In genomic region chr3:196207159-196207832, GRCh38 we compare ENCODE assay signal across 2 cellular contexts.
TF ChIP-seq lines count a peak whose summit lies in the region.

No MANE protein-coding gene starts in this region.

TF ChIP-seq in IMR-90, 13 proteins besides CTCF, POLR2A, EP300 and RAD21:
- no peak for TF ChIP-seq USF2 (IDR thresholded peaks at IDR 0.05; ENCODE audit: low read depth, low read length)
TF ChIP-seq in IMR-90: peak in this region for 0.

TF ChIP-seq in HepG2, 621 proteins besides CTCF, POLR2A, EP300 and RAD21:
- TF ChIP-seq DDIT3 (CRISPR knock-in tag; IDR thresholded peaks at IDR 0.05): no peak
- peak; percentile 70 for TF ChIP-seq ZKSCAN1 (IDR thresholded peaks at IDR 0.05; ENCODE audit: low read length)
- TF ChIP-seq SP5 (CRISPR knock-in tag; IDR thresholded peaks at IDR 0.05; ENCODE audit: borderline replicate concordance, low read depth): no peak
- no peak for TF ChIP-seq GABPA (IDR thresholded peaks at IDR 0.05; ENCODE audit: low read depth, low read length)
- TF ChIP-seq GABPA (CRISPR knock-in tag; IDR thresholded peaks at IDR 0.05; ENCODE audit: low read depth): no peak
- TF ChIP-seq ZNF251 (CRISPR knock-in tag; IDR thresholded peaks at IDR 0.05): no peak
- TF ChIP-seq ZBTB33 (CRISPR knock-in tag; IDR thresholded peaks at IDR 0.05): peak; percentile 48
- no peak for TF ChIP-seq MIXL1 (CRISPR knock-in tag; IDR thresholded peaks at IDR 0.05)
- no peak for TF ChIP-seq MED1 (CRISPR knock-in tag; IDR thresholded peaks at IDR 0.05)
